Comparison of ENCODE assay signal across 8 cellular contexts in genomic region chr2:42117923-42118758, GRCh38. TPM values are rescaled to one million over a fixed set of nuclear protein-coding genes. Genes with fewer than 3 reads are reported as not detected.
A peak's percentile ranks its signal among the peaks of the same experiment; 100 is the strongest.
DNase-seq lines count a peak whose midpoint lies in the region; ATAC-seq and TF ChIP-seq lines count a peak whose summit lies in the region.

No MANE protein-coding gene starts in this region.

- intact Hi-C loops in gastrocnemius medialis (cut with DNase I; ENCODE audit: low total_unique reads) = no loop called here

- ATAC-seq in GM18870 (IDR thresholded peaks at IDR 0.05; ENCODE audit: unreplicated experiment) (peak; percentile 85), HG03066 (IDR thresholded peaks at IDR 0.05; ENCODE audit: low read depth, unreplicated experiment) (peak; percentile 94), RWPE2 (ENCODE audit: low read depth) (peak; percentile 84), gastrocnemius medialis (peak; percentile 23 to 60)

- H3K4me3 ChIP-seq in ACC112 (ENCODE audit: low read depth, low read length) = peak overlapping the region; percentile 8; the same call in 1 of the 2 replicates
- H3K4me3 ChIP-seq in RWPE2 (ENCODE audit: severe bottlenecking) = no peak overlapping the region
- H3K4me3 ChIP-seq in fibroblast of pulmonary artery (replicated peaks; ENCODE audit: low read depth, low read length) = no peak overlapping the region
- H3K4me3 ChIP-seq in gastrocnemius medialis = no peak overlapping the region

- no peaks in the 10 kb centered on the region for H3K27me3 ChIP-seq in ACC112 (ENCODE audit: insufficient read depth, low read length)
- no peaks in the 10 kb centered on the region for H3K27me3 ChIP-seq in RWPE2 (ENCODE audit: insufficient read depth, poor library complexity, severe bottlenecking)
- no peaks in the 10 kb centered on the region for H3K27me3 ChIP-seq in gastrocnemius medialis

- H3K4me1 ChIP-seq in ACC112 (ENCODE audit: control insufficient read depth, insufficient read depth, low read length, unreplicated experiment) = peaks cover 29% of the 10 kb centered on the region
- H3K4me1 ChIP-seq in RWPE2 (ENCODE audit: insufficient read depth, poor library complexity, severe bottlenecking) = peaks cover 15% of the 10 kb centered on the region
- peaks cover 0 to 9% of the 10 kb centered on the region in 2 donors for H3K4me1 ChIP-seq in gastrocnemius medialis

- H3K36me3 ChIP-seq in ACC112 (ENCODE audit: insufficient read depth, low read length) = no peaks in the 10 kb centered on the region
- H3K36me3 ChIP-seq in RWPE2 (ENCODE audit: low read depth) = no peaks in the 10 kb centered on the region
- H3K36me3 ChIP-seq in gastrocnemius medialis = no peaks in the 10 kb centered on the region

- TF ChIP-seq POLR2A in gastrocnemius medialis (IDR thresholded peaks at IDR 0.05) = no peak

- no peak for TF ChIP-seq CTCF in RWPE2 (IDR thresholded peaks at IDR 0.05; ENCODE audit: poor library complexity, severe bottlenecking)
- TF ChIP-seq CTCF in fibroblast of pulmonary artery (IDR thresholded peaks at IDR 0.05; ENCODE audit: low read length, missing control alignments) = no peak
- no peak for TF ChIP-seq CTCF in gastrocnemius medialis (IDR thresholded peaks at IDR 0.05 in 4 of 5, conservative IDR thresholded peaks at IDR 0.05 in 1 of 5)

- no peaks in the 10 kb centered on the region for H3K9me3 ChIP-seq in RWPE2 (ENCODE audit: severe bottlenecking)
- no peaks in the 10 kb centered on the region for H3K9me3 ChIP-seq in gastrocnemius medialis

- DNase-seq in RWPE2 (ENCODE audit: low spot score) = no peak
- DNase-seq in fibroblast of pulmonary artery (ENCODE audit: low read depth) = peak; percentile 62
- no peak for DNase-seq in gastrocnemius medialis
- no peak for DNase-seq in mesenteric fat pad (ENCODE audit: low spot score)
- DNase-seq in foreskin melanocyte = no peak

- in situ Hi-C loops in gastrocnemius medialis (cut with MboI; ENCODE audit: low sequenced_read_pairs in 4 of 4) = no loop called here

- H3K27ac ChIP-seq in ACC112 (ENCODE audit: low read depth, low read length) = peak overlapping the region; percentile 80
- peak overlapping the region; percentile 11 for H3K27ac ChIP-seq in RWPE2 (ENCODE audit: poor library complexity, severe bottlenecking)
- H3K27ac ChIP-seq in gastrocnemius medialis = peak overlapping the region in 1 of 4 donors; percentile 22

- H3K79me2 ChIP-seq in ACC112 (ENCODE audit: control insufficient read depth, insufficient read depth, low read length, unreplicated experiment) = no peaks in the 10 kb centered on the region

- H2AFZ ChIP-seq in ACC112 (ENCODE audit: low read length, unreplicated experiment) = peak overlapping the region; percentile 5

RNA-seq across cellular contexts. Expression of gene EML4, which starts 51.0 kb away (rescaled TPM):
- 1 to 10 TPM; 3.0 to 5.0 (median 4.6) TPM for total RNA-seq in gastrocnemius medialis
- 46.2 TPM for total RNA-seq in mesenteric fat pad

Comparison
In these comparisons a context has a peak if more than half of its experiments do, and no peak if none do; other contexts are left out.
1. ATAC-seq: peak in every context shown above with its lines; median percentile 94 in HG03066; 85 in GM18870; 84 in RWPE2; 42 in gastrocnemius medialis.